ENCODE assay signal across 36 cellular contexts in the genomic region with DNA sequence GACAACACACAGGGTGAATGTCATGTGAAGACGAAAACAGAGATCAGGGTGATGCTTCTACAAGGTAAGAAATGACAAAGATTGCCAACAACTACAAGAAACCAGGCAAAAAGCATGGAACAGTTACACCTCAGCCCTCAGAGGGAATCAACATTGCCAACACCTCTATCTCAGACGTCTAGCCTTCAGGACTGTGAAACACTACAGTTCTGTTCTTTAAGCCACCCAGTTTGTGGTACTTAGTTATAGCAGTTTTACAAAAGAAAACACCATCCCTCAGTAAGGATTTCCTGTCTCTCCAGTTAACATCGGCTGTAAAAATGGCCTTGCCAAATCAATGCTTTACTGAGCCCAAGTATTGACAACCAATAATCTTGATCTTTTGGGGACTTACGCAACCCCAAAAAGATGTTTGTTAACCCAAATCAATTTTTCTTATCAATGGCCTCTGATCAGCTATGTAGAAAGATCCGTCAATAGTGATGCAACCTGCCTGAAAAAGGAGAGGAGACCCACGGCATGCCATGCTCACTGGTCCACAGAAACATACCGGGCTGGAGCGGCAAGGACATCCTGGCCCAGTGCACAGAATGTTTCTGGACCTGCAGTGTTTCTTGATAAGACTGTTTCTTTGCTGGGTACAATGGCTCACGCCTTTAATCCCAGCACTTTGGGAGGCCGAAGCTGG. TPM values are rescaled to one million over a fixed set of nuclear protein-coding genes. Genes with fewer than 3 reads are reported as not detected.
"Had no signal": no experiment of that assay in that cellular context is flagged by ENCODE, and none has a peak within 500 bp of the region (broad histone marks: within the 10 kb centered on the region; RNA-seq: fewer than 3 reads in every experiment).

No MANE protein-coding gene starts in this region.

- ATAC-seq: heart right ventricle; left cardiac atrium; left lung; mucosa of descending colon; naive thymus-derived CD4-positive, alpha-beta T cell; natural killer cell treated with Interleukin-12 subunit alpha and Interleukin-12 subunit beta and Interleukin-15 and Interleukin-18, amount 100 ng/mL, for 72 hours; pancreas; right cardiac atrium; stimulated activated memory B cell treated with anti-CD40 and anti-IgM and Interleukin-4, amounts not matched to agents 10 μg/mL and 1 μg/mL and 100 μg/mL, for 72 hours; stimulated activated naive CD8-positive, alpha-beta T cell treated with anti-CD3 and anti-CD28 coated beads, Interleukin-15, amount 100 ng/mL, for 72 hours had no signal

- H3K27ac ChIP-seq: heart right ventricle, hepatocyte, left lung, pancreas, prostate gland, sigmoid colon, spleen, transverse colon, upper lobe of left lung had no signal

- H3K9me3 ChIP-seq: heart right ventricle, mucosa of descending colon, pancreas, prostate gland, sigmoid colon, spleen, transverse colon, upper lobe of left lung had no signal

- H3K4me2 ChIP-seq: hepatocyte had no signal

- H2AFZ ChIP-seq: hepatocyte had no signal

- H3K79me2 ChIP-seq: hepatocyte had no signal

- H3K27me3 ChIP-seq: heart right ventricle, hepatocyte, left lung, pancreas, sigmoid colon, spleen, transverse colon, upper lobe of left lung had no signal

- H3K4me3 ChIP-seq: heart right ventricle, hepatocyte, left lung, mucosa of descending colon, pancreas, prostate gland, sigmoid colon, spleen, transverse colon, upper lobe of left lung had no signal

- FAIRE-seq: keratinocyte, pancreas, small intestine, urothelium cell line had no signal

- H3K36me3 ChIP-seq: heart right ventricle, left lung, pancreas, prostate gland, sigmoid colon, spleen, transverse colon, upper lobe of left lung had no signal

- DNase-seq: heart right ventricle; kidney glomerular epithelial cell; left cardiac atrium; left lung; midbrain; mucosa of descending colon; naive thymus-derived CD4-positive, alpha-beta T cell; nucleus accumbens; pancreas; posterior cingulate gyrus; retina; right cardiac atrium; sigmoid colon; small intestine; spleen; stimulated activated CD4-positive, alpha-beta T cell treated with anti-CD3 and anti-CD28 coated beads, Interleukin-1b, Interleukin-23, amount 100 ng/mL, for 48 hours; stimulated activated CD4-positive, alpha-beta T cell treated with anti-CD3 and anti-CD28 coated beads, Interleukin-2, amount 100 ng/mL, for 48 hours; stimulated activated CD4-positive, alpha-beta T cell treated with anti-CD3 and anti-CD28 coated beads, Interleukin-4, amount 100 ng/mL, for 4 hours; stimulated activated CD8-positive, alpha-beta memory T cell treated with anti-CD3 and anti-CD28 coated beads, Interleukin-4, amount 100 ng/mL, for 48 hours; stimulated activated naive CD4-positive, alpha-beta T cell treated with Interleukin-2 at 50 U/mL for 16 hours; stimulated activated naive CD8-positive, alpha-beta T cell treated with anti-CD3 and anti-CD28 coated beads, Interleukin-15, amount 100 ng/mL, for 72 hours; substantia nigra; transverse colon; upper lobe of left lung had no signal

- H3K4me1 ChIP-seq: left lung, pancreas, prostate gland, sigmoid colon, spleen, transverse colon, upper lobe of left lung had no signal

RNA-seq across cellular contexts. Expression of gene AKR1D1, which starts 44.0 kb away (rescaled TPM):
- total RNA-seq: heart right ventricle; left cardiac atrium; left lung; lung microvascular endothelial cell; mesenteric fat pad; mucosa of descending colon; myocyte; naive thymus-derived CD4-positive, alpha-beta T cell; natural killer cell treated with Interleukin-12 subunit alpha and Interleukin-12 subunit beta and Interleukin-15 and Interleukin-18, amount 100 ng/mL, for 72 hours; osteoblast; prostate gland; right cardiac atrium; sigmoid colon; temporal lobe; transverse colon had no signal
- polyA plus RNA-seq: heart right ventricle; keratinocyte; naive thymus-derived CD4-positive, alpha-beta T cell; neural cell; right cardiac atrium; sigmoid colon; small intestine; spleen had no signal
